31 cellular contexts compared by ENCODE assay signal in the genomic region with DNA sequence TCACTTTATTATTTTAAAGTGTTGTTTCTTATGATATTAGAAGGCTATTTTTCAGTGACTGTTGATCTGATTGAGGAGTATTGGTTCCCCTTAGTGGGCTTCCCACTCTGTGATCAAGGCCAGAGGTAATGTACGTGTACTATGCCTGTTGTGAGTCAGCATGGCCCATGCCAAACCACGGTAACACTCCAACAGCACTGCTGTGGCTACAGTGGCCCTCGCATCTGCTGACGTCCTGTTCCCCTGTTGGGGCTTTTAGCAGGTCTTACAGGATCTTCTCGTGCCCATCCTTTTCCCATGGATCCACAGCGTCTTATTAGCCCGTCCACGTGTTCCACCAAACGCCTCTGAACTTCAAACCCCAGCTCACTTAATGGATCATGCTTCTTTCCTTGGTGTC.
"Had no signal": no experiment of that assay in that cellular context is flagged by ENCODE, and none has a peak within 500 bp of the region (broad histone marks: within the 10 kb centered on the region; RNA-seq: fewer than 3 reads in every experiment).

No MANE protein-coding gene starts in this region.

- H3K36me3 ChIP-seq: esophagus squamous epithelium, left ventricle myocardium inferior, neural progenitor cell, right lobe of liver, tibial nerve, upper lobe of right lung, uterus had no signal

- H3K27me3 ChIP-seq: esophagus squamous epithelium, neural progenitor cell, right lobe of liver, testis, tibial nerve, upper lobe of right lung, uterus had no signal

- H3K9me3 ChIP-seq: esophagus squamous epithelium, left ventricle myocardium inferior, mucosa of descending colon, right lobe of liver, testis, tibial nerve, upper lobe of right lung, uterus had no signal

- H3K9me3 Mint-ChIP-seq: memory B cell, mesothelial cell of epicardium, nephron, neural progenitor cell had no signal

- H3K4me1 ChIP-seq: esophagus squamous epithelium, left ventricle myocardium inferior, neural progenitor cell, parathyroid adenoma, right lobe of liver, testis, tibial nerve, upper lobe of right lung, uterus had no signal

- H3K4me2 ChIP-seq: neural progenitor cell, smooth muscle cell had no signal

- H3K27ac Mint-ChIP-seq: immature natural killer cell; memory B cell; mesothelial cell of epicardium; naive thymus-derived CD4-positive, alpha-beta T cell; nephron; neural progenitor cell; progenitor cell of endocrine pancreas; stimulated activated effector memory CD8-positive, alpha-beta T cell treated with anti-CD3 and anti-CD28 coated beads, Interleukin-12 subunit alpha, Interleukin-12 subunit beta, amount 100 ng/mL, for 72 hours had no signal

- DNase-seq: dermis blood vessel endothelial cell; effector memory CD4-positive, alpha-beta T cell; esophagus squamous epithelium; hypothalamus; immature natural killer cell; islet precursor cell; kidney glomerular epithelial cell; left colon; left ventricle myocardium inferior; mucosa of descending colon; naive thymus-derived CD4-positive, alpha-beta T cell; right lobe of liver; stimulated activated CD4-positive, alpha-beta T cell treated with anti-CD3 and anti-CD28 coated beads, Interleukin-12 subunit alpha, Interleukin-12 subunit beta, amount 100 ng/mL, for 4 hours; stimulated activated CD4-positive, alpha-beta T cell treated with anti-CD3 and anti-CD28 coated beads, Interleukin-1b, Interleukin-23, amount 100 ng/mL, for 48 hours; stimulated activated CD4-positive, alpha-beta T cell treated with anti-CD3 and anti-CD28 coated beads, Interleukin-4, amount 100 ng/mL, for 1 hour; stimulated activated naive CD8-positive, alpha-beta T cell treated with anti-CD3 and anti-CD28 coated beads, Interleukin-15, Interleukin-2, amounts not matched to agents 100 U/mL and 50 U/mL, for 24 hours; substantia nigra; testis; upper lobe of right lung; uterus had no signal

- H3K27ac ChIP-seq: coronary artery, esophagus squamous epithelium, left ventricle myocardium inferior, neural progenitor cell, parathyroid adenoma, right lobe of liver, testis, tibial nerve, upper lobe of right lung, uterus had no signal

- H3K4me3 ChIP-seq: coronary artery, esophagus squamous epithelium, left ventricle myocardium inferior, lung, mucosa of descending colon, neural progenitor cell, right lobe of liver, smooth muscle cell, testis, tibial nerve, upper lobe of right lung, uterus had no signal

- H3K4me3 Mint-ChIP-seq: immature natural killer cell; memory B cell; mesothelial cell of epicardium; naive thymus-derived CD4-positive, alpha-beta T cell; nephron; neural progenitor cell; stimulated activated effector memory CD8-positive, alpha-beta T cell treated with anti-CD3 and anti-CD28 coated beads, Interleukin-12 subunit alpha, Interleukin-12 subunit beta, amount 100 ng/mL, for 72 hours had no signal

- H3K27me3 Mint-ChIP-seq: progenitor cell of endocrine pancreas had no signal

- H3K4me1 Mint-ChIP-seq: immature natural killer cell; memory B cell; naive thymus-derived CD4-positive, alpha-beta T cell; neural progenitor cell; stimulated activated effector memory CD8-positive, alpha-beta T cell treated with anti-CD3 and anti-CD28 coated beads, Interleukin-12 subunit alpha, Interleukin-12 subunit beta, amount 100 ng/mL, for 72 hours had no signal

- H3K79me2 ChIP-seq: parathyroid adenoma had no signal

- H2AFZ ChIP-seq: neural progenitor cell, parathyroid adenoma had no signal

- H3K9ac ChIP-seq: neural progenitor cell, parathyroid adenoma had no signal

- H3K36me3 Mint-ChIP-seq: immature natural killer cell; memory B cell; mesothelial cell of epicardium; naive thymus-derived CD4-positive, alpha-beta T cell; neural progenitor cell; stimulated activated effector memory CD8-positive, alpha-beta T cell treated with anti-CD3 and anti-CD28 coated beads, Interleukin-12 subunit alpha, Interleukin-12 subunit beta, amount 100 ng/mL, for 72 hours had no signal
